Comparison of ENCODE assay signal across 3 cellular contexts in genomic region chr6:38728203-38728602, GRCh38.
TF ChIP-seq lines count a peak whose summit lies in the region.

No MANE protein-coding gene starts in this region.

TF ChIP-seq in A549, 52 proteins besides CTCF, POLR2A, EP300 and RAD21:
- TF ChIP-seq, protein P1, sequence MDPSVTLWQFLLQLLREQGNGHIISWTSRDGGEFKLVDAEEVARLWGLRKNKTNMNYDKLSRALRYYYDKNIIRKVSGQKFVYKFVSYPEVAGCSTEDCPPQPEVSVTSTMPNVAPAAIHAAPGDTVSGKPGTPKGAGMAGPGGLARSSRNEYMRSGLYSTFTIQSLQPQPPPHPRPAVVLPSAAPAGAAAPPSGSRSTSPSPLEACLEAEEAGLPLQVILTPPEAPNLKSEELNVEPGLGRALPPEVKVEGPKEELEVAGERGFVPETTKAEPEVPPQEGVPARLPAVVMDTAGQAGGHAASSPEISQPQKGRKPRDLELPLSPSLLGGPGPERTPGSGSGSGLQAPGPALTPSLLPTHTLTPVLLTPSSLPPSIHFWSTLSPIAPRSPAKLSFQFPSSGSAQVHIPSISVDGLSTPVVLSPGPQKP (IDR thresholded peaks at IDR 0.05; ENCODE audit: low read depth, low read length), result no peak
- TF ChIP-seq NFE2L2 (conservative IDR thresholded peaks at IDR 0.05; ENCODE audit: low read length) (peak; percentile 75), MAFK (IDR thresholded peaks at IDR 0.05; ENCODE audit: partially characterized antibody) (peak; percentile 25), PHF8 (IDR thresholded peaks at IDR 0.05; ENCODE audit: borderline replicate concordance, low read depth) (no peak), ATOH8 (CRISPR knock-in tag; IDR thresholded peaks at IDR 0.05; ENCODE audit: low read depth) (no peak)

TF ChIP-seq in GM23338, 12 proteins besides CTCF, POLR2A, EP300 and RAD21:
- TF ChIP-seq, protein P2, sequence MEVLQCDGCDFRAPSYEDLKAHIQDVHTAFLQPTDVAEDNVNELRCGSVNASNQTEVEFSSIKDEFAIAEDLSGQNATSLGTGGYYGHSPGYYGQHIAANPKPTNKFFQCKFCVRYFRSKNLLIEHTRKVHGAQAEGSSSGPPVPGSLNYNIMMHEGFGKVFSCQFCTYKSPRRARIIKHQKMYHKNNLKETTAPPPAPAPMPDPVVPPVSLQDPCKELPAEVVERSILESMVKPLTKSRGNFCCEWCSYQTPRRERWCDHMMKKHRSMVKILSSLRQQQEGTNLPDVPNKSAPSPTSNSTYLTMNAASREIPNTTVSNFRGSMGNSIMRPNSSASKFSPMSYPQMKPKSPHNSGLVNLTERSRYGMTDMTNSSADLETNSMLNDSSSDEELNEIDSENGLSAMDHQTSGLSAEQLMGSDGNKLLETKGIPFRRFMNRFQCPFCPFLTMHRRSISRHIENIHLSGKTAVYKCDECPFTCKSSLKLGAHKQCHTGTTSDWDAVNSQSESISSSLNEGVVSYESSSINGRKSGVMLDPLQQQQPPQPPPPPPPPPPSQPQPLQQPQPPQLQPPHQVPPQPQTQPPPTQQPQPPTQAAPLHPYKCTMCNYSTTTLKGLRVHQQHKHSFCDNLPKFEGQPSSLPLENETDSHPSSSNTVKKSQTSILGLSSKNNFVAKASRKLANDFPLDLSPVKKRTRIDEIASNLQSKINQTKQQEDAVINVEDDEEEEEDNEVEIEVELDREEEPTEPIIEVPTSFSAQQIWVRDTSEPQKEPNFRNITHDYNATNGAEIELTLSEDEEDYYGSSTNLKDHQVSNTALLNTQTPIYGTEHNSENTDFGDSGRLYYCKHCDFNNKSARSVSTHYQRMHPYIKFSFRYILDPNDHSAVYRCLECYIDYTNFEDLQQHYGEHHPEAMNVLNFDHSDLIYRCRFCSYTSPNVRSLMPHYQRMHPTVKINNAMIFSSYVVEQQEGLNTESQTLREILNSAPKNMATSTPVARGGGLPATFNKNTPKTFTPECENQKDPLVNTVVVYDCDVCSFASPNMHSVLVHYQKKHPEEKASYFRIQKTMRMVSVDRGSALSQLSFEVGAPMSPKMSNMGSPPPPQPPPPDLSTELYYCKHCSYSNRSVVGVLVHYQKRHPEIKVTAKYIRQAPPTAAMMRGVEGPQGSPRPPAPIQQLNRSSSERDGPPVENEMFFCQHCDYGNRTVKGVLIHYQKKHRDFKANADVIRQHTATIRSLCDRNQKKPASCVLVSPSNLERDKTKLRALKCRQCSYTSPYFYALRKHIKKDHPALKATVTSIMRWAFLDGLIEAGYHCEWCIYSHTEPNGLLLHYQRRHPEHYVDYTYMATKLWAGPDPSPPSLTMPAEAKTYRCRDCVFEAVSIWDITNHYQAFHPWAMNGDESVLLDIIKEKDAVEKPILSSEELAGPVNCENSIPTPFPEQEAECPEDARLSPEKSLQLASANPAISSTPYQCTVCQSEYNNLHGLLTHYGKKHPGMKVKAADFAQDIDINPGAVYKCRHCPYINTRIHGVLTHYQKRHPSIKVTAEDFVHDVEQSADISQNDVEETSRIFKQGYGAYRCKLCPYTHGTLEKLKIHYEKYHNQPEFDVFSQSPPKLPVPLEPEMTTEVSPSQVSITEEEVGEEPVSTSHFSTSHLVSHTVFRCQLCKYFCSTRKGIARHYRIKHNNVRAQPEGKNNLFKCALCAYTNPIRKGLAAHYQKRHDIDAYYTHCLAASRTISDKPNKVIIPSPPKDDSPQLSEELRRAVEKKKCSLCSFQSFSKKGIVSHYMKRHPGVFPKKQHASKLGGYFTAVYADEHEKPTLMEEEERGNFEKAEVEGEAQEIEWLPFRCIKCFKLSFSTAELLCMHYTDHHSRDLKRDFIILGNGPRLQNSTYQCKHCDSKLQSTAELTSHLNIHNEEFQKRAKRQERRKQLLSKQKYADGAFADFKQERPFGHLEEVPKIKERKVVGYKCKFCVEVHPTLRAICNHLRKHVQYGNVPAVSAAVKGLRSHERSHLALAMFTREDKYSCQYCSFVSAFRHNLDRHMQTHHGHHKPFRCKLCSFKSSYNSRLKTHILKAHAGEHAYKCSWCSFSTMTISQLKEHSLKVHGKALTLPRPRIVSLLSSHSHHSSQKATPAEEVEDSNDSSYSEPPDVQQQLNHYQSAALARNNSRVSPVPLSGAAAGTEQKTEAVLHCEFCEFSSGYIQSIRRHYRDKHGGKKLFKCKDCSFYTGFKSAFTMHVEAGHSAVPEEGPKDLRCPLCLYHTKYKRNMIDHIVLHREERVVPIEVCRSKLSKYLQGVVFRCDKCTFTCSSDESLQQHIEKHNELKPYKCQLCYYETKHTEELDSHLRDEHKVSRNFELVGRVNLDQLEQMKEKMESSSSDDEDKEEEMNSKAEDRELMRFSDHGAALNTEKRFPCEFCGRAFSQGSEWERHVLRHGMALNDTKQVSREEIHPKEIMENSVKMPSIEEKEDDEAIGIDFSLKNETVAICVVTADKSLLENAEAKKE (CRISPR knock-in tag; IDR thresholded peaks at IDR 0.05), result no peak
- TF ChIP-seq ZNF114 (CRISPR knock-in tag; IDR thresholded peaks at IDR 0.05), result no peak
- TF ChIP-seq STAT1 (IDR thresholded peaks at IDR 0.05; ENCODE audit: unreplicated experiment), result no peak

TF ChIP-seq in K562, 482 proteins besides CTCF, POLR2A, EP300 and RAD21:
- TF ChIP-seq MAFG (tag; conservative IDR thresholded peaks at IDR 0.05) (peak; percentile 26; the same call in 1 of the 2 replicates), MAFF (IDR thresholded peaks at IDR 0.05; ENCODE audit: low read length) (peak; percentile 16; the same call in 1 of the 2 replicates), KLF13 (tag; IDR thresholded peaks at IDR 0.05; ENCODE audit: borderline replicate concordance, low read depth) (no peak), ZNF316 (IDR thresholded peaks at IDR 0.05) (peak; percentile 36), FOSL1 (tag; conservative IDR thresholded peaks at IDR 0.05) (no peak)
TF ChIP-seq in K562: peak in this region for 3.
